Comparison of ENCODE assay signal across 1 cellular context in the genomic region with DNA sequence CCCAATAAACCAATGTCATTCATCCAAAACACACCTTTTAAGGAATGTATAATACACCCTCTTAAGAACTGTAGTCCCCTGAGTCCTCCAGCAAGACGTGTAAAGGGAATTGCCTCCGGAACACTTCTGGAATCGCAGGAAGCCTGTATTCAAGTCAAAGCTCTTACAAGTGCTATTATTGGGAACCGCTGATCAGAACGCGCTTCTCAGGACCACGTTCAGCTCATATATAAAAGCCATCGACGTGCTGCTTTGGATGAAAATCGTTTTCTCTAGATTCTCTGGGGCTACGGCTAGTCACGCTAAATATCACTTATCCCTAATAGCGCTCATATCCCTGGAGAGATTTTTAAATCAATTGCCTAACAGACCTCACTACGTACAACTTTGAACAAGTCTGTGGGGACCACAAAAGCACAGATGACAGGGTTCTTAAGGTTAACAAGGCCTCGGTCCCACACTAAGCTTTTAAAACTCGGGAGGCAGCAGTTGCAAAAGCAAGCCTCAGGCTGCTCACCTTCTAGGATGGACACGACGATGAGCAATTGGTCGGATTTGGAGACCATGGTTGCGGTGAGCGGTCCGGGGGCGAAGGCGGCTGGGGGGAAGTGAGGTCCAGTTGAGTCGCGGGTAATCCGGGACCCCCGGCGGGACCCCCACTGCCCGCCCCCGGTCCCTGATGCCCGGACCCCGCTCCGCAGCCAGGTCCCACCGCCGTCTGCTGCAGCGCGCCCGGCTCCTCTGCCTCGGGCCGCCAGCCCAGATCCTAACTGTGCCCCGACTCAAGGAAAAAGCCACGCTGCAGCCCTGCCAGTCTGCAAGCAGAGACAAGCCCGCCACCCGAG.
TF ChIP-seq lines count a peak whose summit lies in the region.

No MANE protein-coding gene starts in this region.

TF ChIP-seq in HepG2, 621 proteins besides CTCF, POLR2A, EP300 and RAD21 (continued from another document and continues in another):
- TF ChIP-seq ELF4 (CRISPR knock-in tag; IDR thresholded peaks at IDR 0.05; ENCODE audit: borderline replicate concordance) (0 out of 2 replicates have a peak, but pooled peaks have one; percentile 56), CCAR2 (optimal IDR thresholded peaks at IDR 0.05; ENCODE audit: low read depth, low read length) (no peak), SMAD3 (CRISPR knock-in tag; IDR thresholded peaks at IDR 0.05) (no peak), ZIK1 (CRISPR knock-in tag; IDR thresholded peaks at IDR 0.05; ENCODE audit: borderline replicate concordance, low read depth) (no peak), MIER2 (CRISPR knock-in tag; IDR thresholded peaks at IDR 0.05) (no peak), SRSF9 (IDR thresholded peaks at IDR 0.05; ENCODE audit: borderline replicate concordance, insufficient read depth, low read depth, low read length, poor library complexity, severe bottlenecking) (no peak), ZBTB42 (CRISPR knock-in tag; IDR thresholded peaks at IDR 0.05) (no peak), ZNF841 (CRISPR knock-in tag; IDR thresholded peaks at IDR 0.05; ENCODE audit: borderline replicate concordance) (no peak), HDAC1 (CRISPR knock-in tag; IDR thresholded peaks at IDR 0.05) (no peak; the same call in 1 of the 2 replicates), STAT5B (CRISPR knock-in tag; IDR thresholded peaks at IDR 0.05) (no peak), RELA (CRISPR knock-in tag; IDR thresholded peaks at IDR 0.05) (no peak), MYC (CRISPR knock-in tag; IDR thresholded peaks at IDR 0.05; ENCODE audit: borderline replicate concordance) (no peak), ZNF343 (CRISPR knock-in tag; IDR thresholded peaks at IDR 0.05) (no peak), RXRA (CRISPR knock-in tag; IDR thresholded peaks at IDR 0.05) (0 out of 2 replicates have a peak, but pooled peaks have one; percentile 60), ZNF777 (CRISPR knock-in tag; IDR thresholded peaks at IDR 0.05) (peak; percentile 16; the same call in 1 of the 2 replicates), KLF16 (CRISPR knock-in tag; IDR thresholded peaks at IDR 0.05) (no peak), ELF1 (CRISPR knock-in tag; IDR thresholded peaks at IDR 0.05) (no peak), PHF5A (CRISPR knock-in tag; IDR thresholded peaks at IDR 0.05; ENCODE audit: low read depth, unreplicated experiment) (no peak), ZBTB8A (CRISPR knock-in tag; IDR thresholded peaks at IDR 0.05; ENCODE audit: borderline replicate concordance, low read depth) (no peak), ZNF224 (CRISPR knock-in tag; IDR thresholded peaks at IDR 0.05) (no peak), STAG1 (CRISPR knock-in tag; IDR thresholded peaks at IDR 0.05) (no peak), ZNF274 (CRISPR knock-in tag; IDR thresholded peaks at IDR 0.05) (no peak; the same call in 1 of the 2 replicates), MZF1 (CRISPR knock-in tag; IDR thresholded peaks at IDR 0.05; ENCODE audit: borderline replicate concordance) (no peak), SOX5 (CRISPR knock-in tag; IDR thresholded peaks at IDR 0.05; ENCODE audit: borderline replicate concordance) (no peak), KLF11 (CRISPR knock-in tag; IDR thresholded peaks at IDR 0.05) (no peak), MEIS2 (CRISPR knock-in tag; IDR thresholded peaks at IDR 0.05) (no peak), RAD51 (IDR thresholded peaks at IDR 0.05; ENCODE audit: borderline replicate concordance) (no peak), NR2F6 (IDR thresholded peaks at IDR 0.05) (no peak), NR2F6 (CRISPR knock-in tag; IDR thresholded peaks at IDR 0.05) (no peak), ZNF20 (CRISPR knock-in tag; IDR thresholded peaks at IDR 0.05) (no peak), ZNF850 (CRISPR knock-in tag; conservative IDR thresholded peaks at IDR 0.05) (no peak), HIVEP1 (CRISPR knock-in tag; IDR thresholded peaks at IDR 0.05) (no peak), NFATC3 (CRISPR knock-in tag; IDR thresholded peaks at IDR 0.05) (no peak), EZH2 (conservative IDR thresholded peaks at IDR 0.05; ENCODE audit: low read depth, low read length) (no peak), KDM6A (CRISPR knock-in tag; IDR thresholded peaks at IDR 0.05; ENCODE audit: low read depth) (no peak), NCOA1 (CRISPR knock-in tag; IDR thresholded peaks at IDR 0.05) (no peak), POLR2AphosphoS5 (IDR thresholded peaks at IDR 0.05; ENCODE audit: low read depth, low read length) (no peak), SOX6 (IDR thresholded peaks at IDR 0.05) (no peak), SOX6 (CRISPR knock-in tag; IDR thresholded peaks at IDR 0.05) (no peak), SRF (IDR thresholded peaks at IDR 0.05; ENCODE audit: low read depth, low read length) (no peak), ZFP82 (CRISPR knock-in tag; IDR thresholded peaks at IDR 0.05; ENCODE audit: borderline replicate concordance) (no peak)
- TF ChIP-seq, protein P1, sequence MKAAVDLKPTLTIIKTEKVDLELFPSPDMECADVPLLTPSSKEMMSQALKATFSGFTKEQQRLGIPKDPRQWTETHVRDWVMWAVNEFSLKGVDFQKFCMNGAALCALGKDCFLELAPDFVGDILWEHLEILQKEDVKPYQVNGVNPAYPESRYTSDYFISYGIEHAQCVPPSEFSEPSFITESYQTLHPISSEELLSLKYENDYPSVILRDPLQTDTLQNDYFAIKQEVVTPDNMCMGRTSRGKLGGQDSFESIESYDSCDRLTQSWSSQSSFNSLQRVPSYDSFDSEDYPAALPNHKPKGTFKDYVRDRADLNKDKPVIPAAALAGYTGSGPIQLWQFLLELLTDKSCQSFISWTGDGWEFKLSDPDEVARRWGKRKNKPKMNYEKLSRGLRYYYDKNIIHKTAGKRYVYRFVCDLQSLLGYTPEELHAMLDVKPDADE (CRISPR knock-in tag; IDR thresholded peaks at IDR 0.05): no peak
- TF ChIP-seq, protein P2, sequence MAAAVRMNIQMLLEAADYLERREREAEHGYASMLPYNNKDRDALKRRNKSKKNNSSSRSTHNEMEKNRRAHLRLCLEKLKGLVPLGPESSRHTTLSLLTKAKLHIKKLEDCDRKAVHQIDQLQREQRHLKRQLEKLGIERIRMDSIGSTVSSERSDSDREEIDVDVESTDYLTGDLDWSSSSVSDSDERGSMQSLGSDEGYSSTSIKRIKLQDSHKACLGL (CRISPR knock-in tag; IDR thresholded peaks at IDR 0.05): no peak
- TF ChIP-seq, protein P3, sequence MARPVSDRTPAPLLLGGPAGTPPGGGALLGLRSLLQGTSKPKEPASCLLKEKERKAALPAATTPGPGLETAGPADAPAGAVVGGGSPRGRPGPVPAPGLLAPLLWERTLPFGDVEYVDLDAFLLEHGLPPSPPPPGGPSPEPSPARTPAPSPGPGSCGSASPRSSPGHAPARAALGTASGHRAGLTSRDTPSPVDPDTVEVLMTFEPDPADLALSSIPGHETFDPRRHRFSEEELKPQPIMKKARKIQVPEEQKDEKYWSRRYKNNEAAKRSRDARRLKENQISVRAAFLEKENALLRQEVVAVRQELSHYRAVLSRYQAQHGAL (CRISPR knock-in tag; IDR thresholded peaks at IDR 0.05; ENCODE audit: not compliant biosample characterization): no peak
- TF ChIP-seq, protein P4, sequence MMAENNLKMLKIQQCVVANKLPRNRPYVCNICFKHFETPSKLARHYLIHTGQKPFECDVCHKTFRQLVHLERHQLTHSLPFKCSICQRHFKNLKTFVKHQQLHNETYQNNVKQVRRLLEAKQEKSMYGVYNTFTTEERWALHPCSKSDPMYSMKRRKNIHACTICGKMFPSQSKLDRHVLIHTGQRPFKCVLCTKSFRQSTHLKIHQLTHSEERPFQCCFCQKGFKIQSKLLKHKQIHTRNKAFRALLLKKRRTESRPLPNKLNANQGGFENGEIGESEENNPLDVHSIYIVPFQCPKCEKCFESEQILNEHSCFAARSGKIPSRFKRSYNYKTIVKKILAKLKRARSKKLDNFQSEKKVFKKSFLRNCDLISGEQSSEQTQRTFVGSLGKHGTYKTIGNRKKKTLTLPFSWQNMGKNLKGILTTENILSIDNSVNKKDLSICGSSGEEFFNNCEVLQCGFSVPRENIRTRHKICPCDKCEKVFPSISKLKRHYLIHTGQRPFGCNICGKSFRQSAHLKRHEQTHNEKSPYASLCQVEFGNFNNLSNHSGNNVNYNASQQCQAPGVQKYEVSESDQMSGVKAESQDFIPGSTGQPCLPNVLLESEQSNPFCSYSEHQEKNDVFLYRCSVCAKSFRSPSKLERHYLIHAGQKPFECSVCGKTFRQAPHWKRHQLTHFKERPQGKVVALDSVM (CRISPR knock-in tag; IDR thresholded peaks at IDR 0.05): no peak
- TF ChIP-seq, protein P5, sequence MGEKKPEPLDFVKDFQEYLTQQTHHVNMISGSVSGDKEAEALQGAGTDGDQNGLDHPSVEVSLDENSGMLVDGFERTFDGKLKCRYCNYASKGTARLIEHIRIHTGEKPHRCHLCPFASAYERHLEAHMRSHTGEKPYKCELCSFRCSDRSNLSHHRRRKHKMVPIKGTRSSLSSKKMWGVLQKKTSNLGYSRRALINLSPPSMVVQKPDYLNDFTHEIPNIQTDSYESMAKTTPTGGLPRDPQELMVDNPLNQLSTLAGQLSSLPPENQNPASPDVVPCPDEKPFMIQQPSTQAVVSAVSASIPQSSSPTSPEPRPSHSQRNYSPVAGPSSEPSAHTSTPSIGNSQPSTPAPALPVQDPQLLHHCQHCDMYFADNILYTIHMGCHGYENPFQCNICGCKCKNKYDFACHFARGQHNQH (CRISPR knock-in tag; IDR thresholded peaks at IDR 0.05): no peak
- TF ChIP-seq, protein P6, sequence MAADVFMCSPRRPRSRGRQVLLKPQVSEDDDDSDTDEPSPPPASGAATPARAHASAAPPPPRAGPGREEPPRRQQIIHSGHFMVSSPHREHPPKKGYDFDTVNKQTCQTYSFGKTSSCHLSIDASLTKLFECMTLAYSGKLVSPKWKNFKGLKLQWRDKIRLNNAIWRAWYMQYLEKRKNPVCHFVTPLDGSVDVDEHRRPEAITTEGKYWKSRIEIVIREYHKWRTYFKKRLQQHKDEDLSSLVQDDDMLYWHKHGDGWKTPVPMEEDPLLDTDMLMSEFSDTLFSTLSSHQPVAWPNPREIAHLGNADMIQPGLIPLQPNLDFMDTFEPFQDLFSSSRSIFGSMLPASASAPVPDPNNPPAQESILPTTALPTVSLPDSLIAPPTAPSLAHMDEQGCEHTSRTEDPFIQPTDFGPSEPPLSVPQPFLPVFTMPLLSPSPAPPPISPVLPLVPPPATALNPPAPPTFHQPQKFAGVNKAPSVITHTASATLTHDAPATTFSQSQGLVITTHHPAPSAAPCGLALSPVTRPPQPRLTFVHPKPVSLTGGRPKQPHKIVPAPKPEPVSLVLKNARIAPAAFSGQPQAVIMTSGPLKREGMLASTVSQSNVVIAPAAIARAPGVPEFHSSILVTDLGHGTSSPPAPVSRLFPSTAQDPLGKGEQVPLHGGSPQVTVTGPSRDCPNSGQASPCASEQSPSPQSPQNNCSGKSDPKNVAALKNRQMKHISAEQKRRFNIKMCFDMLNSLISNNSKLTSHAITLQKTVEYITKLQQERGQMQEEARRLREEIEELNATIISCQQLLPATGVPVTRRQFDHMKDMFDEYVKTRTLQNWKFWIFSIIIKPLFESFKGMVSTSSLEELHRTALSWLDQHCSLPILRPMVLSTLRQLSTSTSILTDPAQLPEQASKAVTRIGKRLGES (CRISPR knock-in tag; IDR thresholded peaks at IDR 0.05; ENCODE audit: borderline replicate concordance): no peak
- TF ChIP-seq, protein P7, sequence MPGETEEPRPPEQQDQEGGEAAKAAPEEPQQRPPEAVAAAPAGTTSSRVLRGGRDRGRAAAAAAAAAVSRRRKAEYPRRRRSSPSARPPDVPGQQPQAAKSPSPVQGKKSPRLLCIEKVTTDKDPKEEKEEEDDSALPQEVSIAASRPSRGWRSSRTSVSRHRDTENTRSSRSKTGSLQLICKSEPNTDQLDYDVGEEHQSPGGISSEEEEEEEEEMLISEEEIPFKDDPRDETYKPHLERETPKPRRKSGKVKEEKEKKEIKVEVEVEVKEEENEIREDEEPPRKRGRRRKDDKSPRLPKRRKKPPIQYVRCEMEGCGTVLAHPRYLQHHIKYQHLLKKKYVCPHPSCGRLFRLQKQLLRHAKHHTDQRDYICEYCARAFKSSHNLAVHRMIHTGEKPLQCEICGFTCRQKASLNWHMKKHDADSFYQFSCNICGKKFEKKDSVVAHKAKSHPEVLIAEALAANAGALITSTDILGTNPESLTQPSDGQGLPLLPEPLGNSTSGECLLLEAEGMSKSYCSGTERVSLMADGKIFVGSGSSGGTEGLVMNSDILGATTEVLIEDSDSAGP (CRISPR knock-in tag; IDR thresholded peaks at IDR 0.05; ENCODE audit: borderline replicate concordance): no peak
- TF ChIP-seq, protein P8, sequence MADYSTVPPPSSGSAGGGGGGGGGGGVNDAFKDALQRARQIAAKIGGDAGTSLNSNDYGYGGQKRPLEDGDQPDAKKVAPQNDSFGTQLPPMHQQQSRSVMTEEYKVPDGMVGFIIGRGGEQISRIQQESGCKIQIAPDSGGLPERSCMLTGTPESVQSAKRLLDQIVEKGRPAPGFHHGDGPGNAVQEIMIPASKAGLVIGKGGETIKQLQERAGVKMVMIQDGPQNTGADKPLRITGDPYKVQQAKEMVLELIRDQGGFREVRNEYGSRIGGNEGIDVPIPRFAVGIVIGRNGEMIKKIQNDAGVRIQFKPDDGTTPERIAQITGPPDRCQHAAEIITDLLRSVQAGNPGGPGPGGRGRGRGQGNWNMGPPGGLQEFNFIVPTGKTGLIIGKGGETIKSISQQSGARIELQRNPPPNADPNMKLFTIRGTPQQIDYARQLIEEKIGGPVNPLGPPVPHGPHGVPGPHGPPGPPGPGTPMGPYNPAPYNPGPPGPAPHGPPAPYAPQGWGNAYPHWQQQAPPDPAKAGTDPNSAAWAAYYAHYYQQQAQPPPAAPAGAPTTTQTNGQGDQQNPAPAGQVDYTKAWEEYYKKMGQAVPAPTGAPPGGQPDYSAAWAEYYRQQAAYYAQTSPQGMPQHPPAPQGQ (CRISPR knock-in tag; IDR thresholded peaks at IDR 0.05; ENCODE audit: borderline replicate concordance): no peak
- TF ChIP-seq, protein P9, sequence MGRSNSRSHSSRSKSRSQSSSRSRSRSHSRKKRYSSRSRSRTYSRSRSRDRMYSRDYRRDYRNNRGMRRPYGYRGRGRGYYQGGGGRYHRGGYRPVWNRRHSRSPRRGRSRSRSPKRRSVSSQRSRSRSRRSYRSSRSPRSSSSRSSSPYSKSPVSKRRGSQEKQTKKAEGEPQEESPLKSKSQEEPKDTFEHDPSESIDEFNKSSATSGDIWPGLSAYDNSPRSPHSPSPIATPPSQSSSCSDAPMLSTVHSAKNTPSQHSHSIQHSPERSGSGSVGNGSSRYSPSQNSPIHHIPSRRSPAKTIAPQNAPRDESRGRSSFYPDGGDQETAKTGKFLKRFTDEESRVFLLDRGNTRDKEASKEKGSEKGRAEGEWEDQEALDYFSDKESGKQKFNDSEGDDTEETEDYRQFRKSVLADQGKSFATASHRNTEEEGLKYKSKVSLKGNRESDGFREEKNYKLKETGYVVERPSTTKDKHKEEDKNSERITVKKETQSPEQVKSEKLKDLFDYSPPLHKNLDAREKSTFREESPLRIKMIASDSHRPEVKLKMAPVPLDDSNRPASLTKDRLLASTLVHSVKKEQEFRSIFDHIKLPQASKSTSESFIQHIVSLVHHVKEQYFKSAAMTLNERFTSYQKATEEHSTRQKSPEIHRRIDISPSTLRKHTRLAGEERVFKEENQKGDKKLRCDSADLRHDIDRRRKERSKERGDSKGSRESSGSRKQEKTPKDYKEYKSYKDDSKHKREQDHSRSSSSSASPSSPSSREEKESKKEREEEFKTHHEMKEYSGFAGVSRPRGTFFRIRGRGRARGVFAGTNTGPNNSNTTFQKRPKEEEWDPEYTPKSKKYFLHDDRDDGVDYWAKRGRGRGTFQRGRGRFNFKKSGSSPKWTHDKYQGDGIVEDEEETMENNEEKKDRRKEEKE (IDR thresholded peaks at IDR 0.05): no peak
